Comparison of ENCODE assay signal across 7 cellular contexts in genomic region chr4:153509212-153509611, GRCh38. TPM values are rescaled to one million over a fixed set of nuclear protein-coding genes. Genes with fewer than 3 reads are reported as not detected.
DNase-seq lines count a peak whose midpoint lies in the region; ATAC-seq and TF ChIP-seq lines count a peak whose summit lies in the region.
"Not testable (repeated sequence)": the region's sequence is repeated elsewhere in the genome, so short reads cannot be mapped to it uniquely, and the experiment has no call there.

No MANE protein-coding gene starts in this region.

- not testable (repeated sequence) for H3K27me3 Mint-ChIP-seq in T-cell; activated CD8-positive, alpha-beta T cell treated with anti-CD3 and anti-CD28 coated beads for 36 hours; activated naive CD8-positive, alpha-beta T cell; memory B cell; stimulated activated naive B cell treated with anti-CD40 and anti-IgM and Interleukin-4, amounts not matched to agents 10 μg/mL and 1 μg/mL and 100 μg/mL, for 72 hours

- not testable (repeated sequence) for DNase-seq in HCT116 (ENCODE audit: low read depth, low spot score); T-cell; activated CD8-positive, alpha-beta T cell treated with anti-CD3 and anti-CD28 coated beads for 36 hours; memory B cell (ENCODE audit: low spot score in 2 of 2); stimulated activated naive B cell treated with anti-CD40 and anti-IgM and Interleukin-4, amounts not matched to agents 10 μg/mL and 1 μg/mL and 100 μg/mL, for 72 hours

- TF ChIP-seq CTCF in C4-2B (conservative IDR thresholded peaks at IDR 0.05); HCT116 (IDR thresholded peaks at IDR 0.05 in 2 of 3, conservative IDR thresholded peaks at IDR 0.05 in 1 of 3; ENCODE audit: borderline replicate concordance in 1 of 3, insufficient read depth in 1 of 3, low read depth in 2 of 3, low read length in 2 of 3); activated CD8-positive, alpha-beta T cell treated with anti-CD3 and anti-CD28 coated beads for 36 hours (IDR thresholded peaks at IDR 0.05): not testable (repeated sequence)

- H3K4me1 ChIP-seq in HCT116 (ENCODE audit: control insufficient read depth in 1 of 2, insufficient read depth in 2 of 2, low read length in 2 of 2) = peaks cover 90 to 96% of the 10 kb centered on the region in 2 experiments

- H3K4me1 Mint-ChIP-seq in T-cell (peaks cover 85 to 87% (median 85%) of the 10 kb centered on the region in 3 donors), memory B cell (peaks cover 59% of the 10 kb centered on the region)
- H3K4me1 Mint-ChIP-seq in activated CD8-positive, alpha-beta T cell treated with anti-CD3 and anti-CD28 coated beads for 36 hours (ENCODE audit: low read depth) = peaks cover 75% of the 10 kb centered on the region
- peaks cover 86% of the 10 kb centered on the region for H3K4me1 Mint-ChIP-seq in activated naive CD8-positive, alpha-beta T cell (ENCODE audit: low read depth)
- peaks cover 45 to 87% of the 10 kb centered on the region in 2 donors for H3K4me1 Mint-ChIP-seq in stimulated activated naive B cell treated with anti-CD40 and anti-IgM and Interleukin-4, amounts not matched to agents 10 μg/mL and 1 μg/mL and 100 μg/mL, for 72 hours

- RAD21 ChIA-PET in HCT116 (lab: Charles Lee; ENCODE audit: low non-redundant PET in 1 of 2, low total read pairs in 2 of 2, uncharacterized antibody in 2 of 2, unreplicated experiment in 2 of 2) = not testable (repeated sequence)

- H2AFZ ChIP-seq in HCT116 (ENCODE audit: low read depth, low read length, poor library complexity, severe bottlenecking) = not testable (repeated sequence)

- not testable (repeated sequence) for BruUV-seq in HCT116 (replicated peaks; lab: Mats Ljungman, UMichigan)

- intact Hi-C loops in HCT116 (cut with micrococcal nuclease); activated CD8-positive, alpha-beta T cell treated with anti-CD3 and anti-CD28 coated beads for 36 hours (cut with micrococcal nuclease): not testable (repeated sequence)

- H3K27ac Mint-ChIP-seq in T-cell = peak overlapping the region; percentile 15 to 28
- peak overlapping the region; percentile 14 for H3K27ac Mint-ChIP-seq in activated CD8-positive, alpha-beta T cell treated with anti-CD3 and anti-CD28 coated beads for 36 hours
- H3K27ac Mint-ChIP-seq in activated naive CD8-positive, alpha-beta T cell = peak overlapping the region; percentile 34
- H3K27ac Mint-ChIP-seq in memory B cell = peak overlapping the region; percentile 60
- peak overlapping the region; percentile 84 for H3K27ac Mint-ChIP-seq in stimulated activated naive B cell treated with anti-CD40 and anti-IgM and Interleukin-4, amounts not matched to agents 10 μg/mL and 1 μg/mL and 100 μg/mL, for 72 hours

- POLR2A ChIA-PET in HCT116 (lab: Charles Lee) = interaction anchor here (1.3 kb wide), 1 partner anchor 9 kb away, joined by 3 read pairs; no protein-coding TSS in a partner anchor
- POLR2A ChIA-PET in T-cell (lab: Charles Lee) = interaction anchor here in 1 of 2 donors (0.5 to 0.7 kb wide), 3 partner anchors 10 to 129 kb away, joined by 3 to 10 read pairs (median 6); no protein-coding TSS in a partner anchor
- POLR2A ChIA-PET in activated CD8-positive, alpha-beta T cell treated with anti-CD3 and anti-CD28 coated beads for 36 hours (lab: Charles Lee) = interaction anchor here (0.7 to 1.4 kb wide), 5 partner anchors 8 to 35 kb away, joined by 3 to 4 read pairs (median 3); no protein-coding TSS in a partner anchor

- TF ChIP-seq POLR2A in HCT116 (IDR thresholded peaks at IDR 0.05; ENCODE audit: borderline replicate concordance, extremely low read depth, insufficient read depth, insufficient read length) = not testable (repeated sequence)

- not testable (repeated sequence) for TF ChIP-seq RAD21 in HCT116 (IDR thresholded peaks at IDR 0.05; ENCODE audit: low read depth)

- H3K4me3 ChIP-seq in HCT116 (replicated peaks in 1 of 2; ENCODE audit: low read depth in 1 of 2, low read length in 2 of 2) = peak overlapping the region in 1 of 2 experiments; percentile 8; a peak in 1 of 4 replicates

- CTCF ChIA-PET in HCT116 (lab: Charles Lee) = not testable (repeated sequence)
- CTCF ChIA-PET in T-cell (lab: Charles Lee) = interaction anchor here (0.7 to 0.8 kb wide), 2 partner anchors 162 to 171 kb away, joined by 4 to 5 read pairs; no protein-coding TSS in a partner anchor
- CTCF ChIA-PET in activated CD8-positive, alpha-beta T cell treated with anti-CD3 and anti-CD28 coated beads for 36 hours (lab: Charles Lee) = interaction anchor here (0.8 to 1.6 kb wide), 4 partner anchors 11 to 31 kb away, joined by 3 to 7 read pairs (median 4); no protein-coding TSS in a partner anchor

- H3K4me3 Mint-ChIP-seq in T-cell; activated CD8-positive, alpha-beta T cell treated with anti-CD3 and anti-CD28 coated beads for 36 hours; activated naive CD8-positive, alpha-beta T cell; memory B cell; stimulated activated naive B cell treated with anti-CD40 and anti-IgM and Interleukin-4, amounts not matched to agents 10 μg/mL and 1 μg/mL and 100 μg/mL, for 72 hours: not testable (repeated sequence)

- not testable (repeated sequence) for H3K9me3 Mint-ChIP-seq in T-cell; activated CD8-positive, alpha-beta T cell treated with anti-CD3 and anti-CD28 coated beads for 36 hours; activated naive CD8-positive, alpha-beta T cell (ENCODE audit: low read depth); memory B cell; stimulated activated naive B cell treated with anti-CD40 and anti-IgM and Interleukin-4, amounts not matched to agents 10 μg/mL and 1 μg/mL and 100 μg/mL, for 72 hours

- peaks cover 53% of the 10 kb centered on the region for H3K36me3 Mint-ChIP-seq in T-cell
- H3K36me3 Mint-ChIP-seq in activated CD8-positive, alpha-beta T cell treated with anti-CD3 and anti-CD28 coated beads for 36 hours (ENCODE audit: low read depth) = peaks cover 67% of the 10 kb centered on the region
- peaks cover 40% of the 10 kb centered on the region for H3K36me3 Mint-ChIP-seq in activated naive CD8-positive, alpha-beta T cell
- H3K36me3 Mint-ChIP-seq in memory B cell = peaks cover 30% of the 10 kb centered on the region
- peaks cover 26 to 71% of the 10 kb centered on the region in 2 donors for H3K36me3 Mint-ChIP-seq in stimulated activated naive B cell treated with anti-CD40 and anti-IgM and Interleukin-4, amounts not matched to agents 10 μg/mL and 1 μg/mL and 100 μg/mL, for 72 hours

- H3K9ac ChIP-seq in HCT116 (ENCODE audit: low read length) = not testable (repeated sequence)

- H4K20me1 ChIP-seq in HCT116 (ENCODE audit: insufficient read depth) = not testable (repeated sequence)

- H3K9me2 ChIP-seq in HCT116 (ENCODE audit: insufficient read depth) = not testable (repeated sequence)

- H3K79me2 ChIP-seq in HCT116 (ENCODE audit: insufficient read depth, low read length) = not testable (repeated sequence)

- ATAC-seq in HCT116; T-cell (replicated peaks in 1 of 4); activated CD8-positive, alpha-beta T cell treated with anti-CD3 and anti-CD28 coated beads for 36 hours; memory B cell (ENCODE audit: low read depth); stimulated activated naive B cell treated with anti-CD40 and anti-IgM and Interleukin-4, amounts not matched to agents 10 μg/mL and 1 μg/mL and 100 μg/mL, for 72 hours (replicated peaks): not testable (repeated sequence)

- H3K4me2 ChIP-seq in HCT116 (ENCODE audit: low read length) = peak overlapping the region; percentile 56

- not testable (repeated sequence) for H3K36me3 ChIP-seq in HCT116 (ENCODE audit: control insufficient read depth in 1 of 2, insufficient read depth in 2 of 2, low read length in 2 of 2)

- peak overlapping the region; percentile 57 for H3K27ac ChIP-seq in C4-2B
- H3K27ac ChIP-seq in HCT116 (ENCODE audit: low read depth, low read length) = peak overlapping the region; percentile 74

- not testable (repeated sequence) for H3K27me3 ChIP-seq in HCT116 (ENCODE audit: insufficient read depth, low read length)

- H3K9me3 ChIP-seq in HCT116 (ENCODE audit: control insufficient read depth in 1 of 2, insufficient read depth in 1 of 2, low read depth in 1 of 2, low read length in 2 of 2) = not testable (repeated sequence)

RNA-seq across cellular contexts. Expression of gene TMEM131L, which starts 43.1 kb away (rescaled TPM):
- 19.7 TPM for total RNA-seq in HCT116 (2021; ENCODE audit: unreplicated experiment)
- 5.1 and 6.6 TPM in 2 replicates for polyA plus RNA-seq in HCT116 (2012)
- 100 to 1,000 TPM in 1 of 5 donors, 10 to 100 TPM in 4; 60.7 to 115 (median 72.6) TPM for total RNA-seq in T-cell
- 10 to 100 TPM; 51.7 to 52.4 TPM for total RNA-seq in activated CD8-positive, alpha-beta T cell treated with anti-CD3 and anti-CD28 coated beads for 36 hours

Comparison
In these comparisons a context has a peak if more than half of its experiments do, and no peak if none do; other contexts are left out.
1. H3K27ac Mint-ChIP-seq: peak in every context shown above with its lines; median percentile 84 in stimulated activated naive B cell treated with anti-CD40 and anti-IgM and Interleukin-4, amounts not matched to agents 10 μg/mL and 1 μg/mL and 100 μg/mL, for 72 hours; 60 in memory B cell; 34 in activated naive CD8-positive, alpha-beta T cell; 22 in T-cell; 14 in activated CD8-positive, alpha-beta T cell treated with anti-CD3 and anti-CD28 coated beads for 36 hours.